8 cellular contexts compared by ENCODE assay signal in genomic region chrX:46838482-46838857, GRCh38. TPM values are rescaled to one million over a fixed set of nuclear protein-coding genes. Genes with fewer than 3 reads are reported as not detected.
A peak's percentile ranks its signal among the peaks of the same experiment; 100 is the strongest.
DNase-seq lines count a peak whose midpoint lies in the region; ATAC-seq and TF ChIP-seq lines count a peak whose summit lies in the region.

No MANE protein-coding gene starts in this region.

- peaks cover 3% of the 10 kb centered on the region for H3K27me3 Mint-ChIP-seq in brain

- WGBS in HUES64 = no CpG with 5 or more reads among the region's 1 CpG

- H3K4me3 ChIP-seq in AG10803 (ENCODE audit: low read length) (peak overlapping the region; percentile 78), HUES64 (ENCODE audit: low read length) (peak overlapping the region; percentile 96), mononuclear cell (ENCODE audit: low read length) (peak overlapping the region; percentile 89)

- peaks cover 0 to 5% (median 0%) of the 10 kb centered on the region in 5 experiments for H3K9me3 Mint-ChIP-seq in brain

- H3K4me1 ChIP-seq in HUES64 (ENCODE audit: insufficient read depth, low read length) (no peaks in the 10 kb centered on the region), mononuclear cell (ENCODE audit: insufficient read depth, low read length) (peaks cover 32% of the 10 kb centered on the region)

- H3K4me3 Mint-ChIP-seq in brain = peak overlapping the region; percentile 93 to 100 (median 97)

- peak overlapping the region in 3 of 5 experiments; percentile 36 to 97 (median 96) for H3K27ac Mint-ChIP-seq in brain

- TF ChIP-seq CTCF in AG10803 (conservative IDR thresholded peaks at IDR 0.05; ENCODE audit: low read length) = no peak
- no peak for TF ChIP-seq CTCF in brain (conservative IDR thresholded peaks at IDR 0.05)

- no peaks in the 10 kb centered on the region for H3K9me3 ChIP-seq in HUES64 (ENCODE audit: insufficient read depth, low read depth, low read length)
- no peaks in the 10 kb centered on the region for H3K9me3 ChIP-seq in mononuclear cell (ENCODE audit: low read depth, low read length)

- no peak overlapping the region for H3K9ac ChIP-seq in HUES64 (ENCODE audit: low read depth, low read length)

- no peak overlapping the region for H3K27ac ChIP-seq in HUES64 (ENCODE audit: low read depth, low read length)

- peaks cover 10% of the 10 kb centered on the region for H3K36me3 Mint-ChIP-seq in brain

- no peak for DNase-seq in AG10803 (ENCODE audit: low read depth)
- DNase-seq in NCI-H2171 treated with DMSO at 0.1 percent for 48 hours (lab: John Stamatoyannopoulos, UW) = no peak
- DNase-seq in NCI-H1694 (lab: John Stamatoyannopoulos, UW) = no peak
- no peak for DNase-seq in AG08396 (ENCODE audit: low spot score)

- H3K4me1 Mint-ChIP-seq in brain = peaks cover 22% of the 10 kb centered on the region

- H3K27me3 ChIP-seq in HUES64 (ENCODE audit: insufficient read depth, low read length) = no peaks in the 10 kb centered on the region
- no peaks in the 10 kb centered on the region for H3K27me3 ChIP-seq in mononuclear cell (ENCODE audit: insufficient read depth, low read length)

- ATAC-seq in GM19463 (IDR thresholded peaks at IDR 0.05; ENCODE audit: unreplicated experiment) = no peak

- no peaks in the 10 kb centered on the region for H3K36me3 ChIP-seq in HUES64 (ENCODE audit: insufficient read depth, low read length)

RNA-seq across cellular contexts. Expression of gene RP2, which starts 1.6 kb away (rescaled TPM):
- polyA plus RNA-seq in HUES64 (2013, experiment 1 of 2) = 8.7 TPM
- 10.7 TPM for polyA plus RNA-seq in HUES64 (2013, experiment 2 of 2)
- 6.7 TPM for polyA plus RNA-seq in brain (ENCODE audit: insufficient read depth, low read depth, low replicate concordance)
- total RNA-seq in mononuclear cell = 45.5 TPM
